9 cellular contexts compared by ENCODE assay signal in the genomic region with DNA sequence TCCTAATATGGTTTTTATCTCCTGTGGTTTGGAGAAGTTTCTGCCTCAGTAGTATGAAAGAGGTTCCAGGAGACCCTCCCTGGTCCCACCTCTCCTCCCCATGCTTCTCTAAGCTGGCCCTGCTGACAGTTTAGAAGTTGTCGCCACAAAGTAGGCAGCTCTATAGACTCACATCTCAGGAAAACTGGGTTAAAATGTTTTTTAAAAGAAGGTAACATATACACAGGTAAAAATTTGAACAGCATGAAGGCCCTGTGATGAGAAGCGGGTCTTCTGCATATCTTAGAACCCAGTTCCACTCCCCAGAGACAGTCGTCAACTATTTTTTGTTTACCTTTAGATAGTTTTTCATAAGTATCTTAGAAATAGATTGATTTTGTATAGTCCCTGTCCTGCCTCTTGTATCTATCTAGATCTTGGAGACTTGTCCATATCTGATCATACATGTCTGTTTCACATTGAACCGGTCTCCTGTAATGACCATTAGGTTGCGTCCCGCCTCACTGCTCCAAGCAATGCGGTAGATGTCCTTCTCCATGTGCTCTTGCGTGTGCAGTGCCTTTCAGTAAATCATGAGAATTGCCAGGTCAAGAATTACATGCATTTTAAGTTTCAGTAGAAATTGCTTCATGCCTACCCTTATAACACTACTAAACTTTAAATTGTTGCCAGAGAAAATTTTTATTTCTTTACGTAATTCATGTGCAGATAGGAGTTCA. TPM values are rescaled to one million over a fixed set of nuclear protein-coding genes. Genes with fewer than 3 reads are reported as not detected.
DNase-seq lines count a peak whose midpoint lies in the region; ATAC-seq, FAIRE-seq and TF ChIP-seq lines count a peak whose summit lies in the region.
"Had no signal": no experiment of that assay in that cellular context is flagged by ENCODE, and none has a peak within 500 bp of the region (broad histone marks: within the 10 kb centered on the region; RNA-seq: fewer than 3 reads in every experiment).

No MANE protein-coding gene starts in this region.

- peak overlapping the region; percentile 93 for H3K27ac Mint-ChIP-seq in stimulated activated naive CD8-positive, alpha-beta T cell treated with anti-CD3 and anti-CD28 coated beads, Interleukin-15, Interleukin-2, amounts not matched to agents 100 ng/mL and 50 ng/mL, for 24 hours
- H3K27ac Mint-ChIP-seq in MCF 10A (ENCODE audit: low read depth, unreplicated experiment), result peak overlapping the region; percentile 94

- H3K9me3 Mint-ChIP-seq in stimulated activated naive CD8-positive, alpha-beta T cell treated with anti-CD3 and anti-CD28 coated beads, Interleukin-15, Interleukin-2, amounts not matched to agents 100 ng/mL and 50 ng/mL, for 24 hours, result no peaks in the 10 kb centered on the region
- H3K9me3 Mint-ChIP-seq in MCF 10A (ENCODE audit: unreplicated experiment), result no peaks in the 10 kb centered on the region

- no peak for TF ChIP-seq POLR2A in H54 (IDR thresholded peaks at IDR 0.05; ENCODE audit: low read depth, low read length)

- POLR2A ChIA-PET in MCF 10A (lab: Yijun Ruan, JAX), result interaction anchor here (0.6 to 9.2 kb wide), 19 partner anchors 12 to 289 kb away, joined by 3 to 108 read pairs (median 6); a partner anchor contains a TSS

- H3K27me3 Mint-ChIP-seq in stimulated activated naive CD8-positive, alpha-beta T cell treated with anti-CD3 and anti-CD28 coated beads, Interleukin-15, Interleukin-2, amounts not matched to agents 100 ng/mL and 50 ng/mL, for 24 hours, result no peaks in the 10 kb centered on the region
- no peaks in the 10 kb centered on the region for H3K27me3 Mint-ChIP-seq in MCF 10A (ENCODE audit: insufficient read depth, unreplicated experiment)

- no peaks in the 10 kb centered on the region for H3K9me3 ChIP-seq in lung (ENCODE audit: control insufficient read depth in 2 of 2, insufficient read depth in 1 of 2, low read length in 1 of 2)

- no peak for DNase-seq in stimulated activated naive CD8-positive, alpha-beta T cell treated with anti-CD3 and anti-CD28 coated beads, Interleukin-15, Interleukin-2, amounts not matched to agents 100 U/mL and 50 U/mL, for 24 hours
- DNase-seq in MCF 10A (ENCODE audit: unreplicated experiment) (peak; percentile 40), lung (ENCODE audit: low spot score) (no peak), NCI-H510A (lab: John Stamatoyannopoulos, UW) (no peak), SW480 (ENCODE audit: low spot score) (no peak), H54 (ENCODE audit: insufficient read length, low spot score) (no peak)

- intact Hi-C loops in MCF 10A (cut with micrococcal nuclease), result loop anchor here (1.0 to 10.0 kb wide), 5 partner anchors 47 to 194 kb away; no protein-coding TSS in a partner anchor

- FAIRE-seq in H54 (lab: Jason Lieb, UNC), result no peak
- FAIRE-seq: G401.6 had no signal

- no peaks in the 10 kb centered on the region for H3K27me3 ChIP-seq in lung (ENCODE audit: control insufficient read depth, insufficient read depth)

- no peaks in the 10 kb centered on the region for H3K36me3 ChIP-seq in lung (ENCODE audit: control insufficient read depth in 2 of 2, insufficient read depth in 2 of 2, low read length in 2 of 2)

- H3K4me3 ChIP-seq in lung, result peak overlapping the region; percentile 74

- peaks cover 17 to 33% of the 10 kb centered on the region in 2 donors for H3K4me1 ChIP-seq in lung (ENCODE audit: control insufficient read depth in 2 of 2, insufficient read depth in 2 of 2, low read length in 2 of 2)

- peaks cover 64% of the 10 kb centered on the region for H3K36me3 Mint-ChIP-seq in stimulated activated naive CD8-positive, alpha-beta T cell treated with anti-CD3 and anti-CD28 coated beads, Interleukin-15, Interleukin-2, amounts not matched to agents 100 ng/mL and 50 ng/mL, for 24 hours (ENCODE audit: low read depth)
- no peaks in the 10 kb centered on the region for H3K36me3 Mint-ChIP-seq in MCF 10A (ENCODE audit: insufficient read depth, unreplicated experiment)

- peak overlapping the region; percentile 96 for H3K4me3 Mint-ChIP-seq in stimulated activated naive CD8-positive, alpha-beta T cell treated with anti-CD3 and anti-CD28 coated beads, Interleukin-15, Interleukin-2, amounts not matched to agents 100 ng/mL and 50 ng/mL, for 24 hours
- H3K4me3 Mint-ChIP-seq in MCF 10A (ENCODE audit: unreplicated experiment), result peak overlapping the region; percentile 82

- H3K4me1 Mint-ChIP-seq in stimulated activated naive CD8-positive, alpha-beta T cell treated with anti-CD3 and anti-CD28 coated beads, Interleukin-15, Interleukin-2, amounts not matched to agents 100 ng/mL and 50 ng/mL, for 24 hours (ENCODE audit: low read depth), result peaks cover 74% of the 10 kb centered on the region
- peaks cover 73% of the 10 kb centered on the region for H3K4me1 Mint-ChIP-seq in MCF 10A (ENCODE audit: insufficient read depth, unreplicated experiment)

- no peak for TF ChIP-seq CTCF in MCF 10A (IDR thresholded peaks at IDR 0.05; ENCODE audit: unreplicated experiment)
- no peak for TF ChIP-seq CTCF in lung (IDR thresholded peaks at IDR 0.05; ENCODE audit: control extremely low read depth, extremely low read depth)

- no TSS peak for BruUV-seq in MCF 10A (replicated peaks; lab: Mats Ljungman, UMichigan)

- WGBS in lung, 2 donors, result 82 to 90% methylated on average over 9 of the region's 9 CpGs

- H3K27ac ChIP-seq in lung (ENCODE audit: low read depth in 1 of 2, low read length in 1 of 2), result peak overlapping the region; percentile 59 to 88

- no peak for ATAC-seq in stimulated activated naive CD8-positive, alpha-beta T cell treated with anti-CD3 and anti-CD28 coated beads, Interleukin-15, Interleukin-2, amounts not matched to agents 100 U/mL and 50 U/mL, for 24 hours
- ATAC-seq in lung (ENCODE audit: insufficient read depth, low FRiP score), result no peak
- ATAC-seq in GM21717 (IDR thresholded peaks at IDR 0.05; ENCODE audit: unreplicated experiment), result no peak

- CTCF ChIA-PET in MCF 10A (lab: Yijun Ruan, JAX), result interaction anchor here (0.8 to 5.8 kb wide), 20 partner anchors 13 to 193 kb away, joined by 3 to 64 read pairs (median 7); a partner anchor contains a TSS

RNA-seq across cellular contexts. Expression of a gene that starts 2.2 kb away (rescaled TPM):
- 61.0 and 106 TPM in 2 replicates for total RNA-seq in MCF 10A (2022)
- 10 to 100 TPM; 10.3 to 13.5 TPM for total RNA-seq in lung
- polyA plus RNA-seq in lung, result 10 to 100 TPM; 12.3 to 16.4 TPM
